In the genomic region with DNA sequence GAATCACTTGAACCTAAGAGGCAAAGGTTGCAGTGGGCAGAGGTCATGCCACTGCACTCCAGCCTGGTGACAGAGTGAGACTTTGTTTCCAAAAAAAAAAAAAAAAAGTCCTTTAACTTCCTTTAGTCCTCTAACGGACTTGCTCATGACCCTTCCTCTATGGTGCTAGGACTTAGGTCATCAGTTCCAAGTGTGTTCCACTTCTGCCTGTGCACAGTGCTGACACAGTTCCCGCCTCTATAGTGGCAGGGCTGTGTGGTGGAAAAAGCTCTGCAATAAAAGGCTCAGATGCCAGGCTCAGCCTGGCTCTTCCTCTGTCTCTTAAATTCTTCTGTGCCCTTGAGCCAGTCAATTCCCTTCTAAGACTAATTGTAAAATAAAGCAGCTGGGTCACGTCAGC, we compare ENCODE assay signal across 1 cellular context.
TF ChIP-seq lines count a peak whose summit lies in the region.

No MANE protein-coding gene starts in this region.

TF ChIP-seq in HepG2, 621 proteins besides CTCF, POLR2A, EP300 and RAD21:
- no peak for TF ChIP-seq ZNF234 (CRISPR knock-in tag; conservative IDR thresholded peaks at IDR 0.05)
- TF ChIP-seq TCF12 (IDR thresholded peaks at IDR 0.05), result no peak
- no peak for TF ChIP-seq TCF12 (CRISPR knock-in tag; IDR thresholded peaks at IDR 0.05)
- TF ChIP-seq ZNF768 (CRISPR knock-in tag; IDR thresholded peaks at IDR 0.05), result no peak
